1 cellular context compared by ENCODE assay signal in genomic region chr7:129845178-129845971, GRCh38.
TF ChIP-seq lines count a peak whose summit lies in the region.

No MANE protein-coding gene starts in this region.

TF ChIP-seq in H1, 55 proteins besides CTCF, POLR2A, EP300 and RAD21 (continued from another document):
- no peak for TF ChIP-seq ATF2 (IDR thresholded peaks at IDR 0.05; ENCODE audit: low read length)
- TF ChIP-seq CHD7 (IDR thresholded peaks at IDR 0.05; ENCODE audit: insufficient replicate concordance, low read length): no peak
TF ChIP-seq in H1: peak in this region for 0.
